Comparison of ENCODE assay signal across 1 cellular context in genomic region chr22:19776433-19777031, GRCh38.
TF ChIP-seq lines count a peak whose summit lies in the region.

No MANE protein-coding gene starts in this region.

TF ChIP-seq in K562, 482 proteins besides CTCF, POLR2A, EP300 and RAD21 (continued from another document and continues in another):
- TF ChIP-seq, protein P1, sequence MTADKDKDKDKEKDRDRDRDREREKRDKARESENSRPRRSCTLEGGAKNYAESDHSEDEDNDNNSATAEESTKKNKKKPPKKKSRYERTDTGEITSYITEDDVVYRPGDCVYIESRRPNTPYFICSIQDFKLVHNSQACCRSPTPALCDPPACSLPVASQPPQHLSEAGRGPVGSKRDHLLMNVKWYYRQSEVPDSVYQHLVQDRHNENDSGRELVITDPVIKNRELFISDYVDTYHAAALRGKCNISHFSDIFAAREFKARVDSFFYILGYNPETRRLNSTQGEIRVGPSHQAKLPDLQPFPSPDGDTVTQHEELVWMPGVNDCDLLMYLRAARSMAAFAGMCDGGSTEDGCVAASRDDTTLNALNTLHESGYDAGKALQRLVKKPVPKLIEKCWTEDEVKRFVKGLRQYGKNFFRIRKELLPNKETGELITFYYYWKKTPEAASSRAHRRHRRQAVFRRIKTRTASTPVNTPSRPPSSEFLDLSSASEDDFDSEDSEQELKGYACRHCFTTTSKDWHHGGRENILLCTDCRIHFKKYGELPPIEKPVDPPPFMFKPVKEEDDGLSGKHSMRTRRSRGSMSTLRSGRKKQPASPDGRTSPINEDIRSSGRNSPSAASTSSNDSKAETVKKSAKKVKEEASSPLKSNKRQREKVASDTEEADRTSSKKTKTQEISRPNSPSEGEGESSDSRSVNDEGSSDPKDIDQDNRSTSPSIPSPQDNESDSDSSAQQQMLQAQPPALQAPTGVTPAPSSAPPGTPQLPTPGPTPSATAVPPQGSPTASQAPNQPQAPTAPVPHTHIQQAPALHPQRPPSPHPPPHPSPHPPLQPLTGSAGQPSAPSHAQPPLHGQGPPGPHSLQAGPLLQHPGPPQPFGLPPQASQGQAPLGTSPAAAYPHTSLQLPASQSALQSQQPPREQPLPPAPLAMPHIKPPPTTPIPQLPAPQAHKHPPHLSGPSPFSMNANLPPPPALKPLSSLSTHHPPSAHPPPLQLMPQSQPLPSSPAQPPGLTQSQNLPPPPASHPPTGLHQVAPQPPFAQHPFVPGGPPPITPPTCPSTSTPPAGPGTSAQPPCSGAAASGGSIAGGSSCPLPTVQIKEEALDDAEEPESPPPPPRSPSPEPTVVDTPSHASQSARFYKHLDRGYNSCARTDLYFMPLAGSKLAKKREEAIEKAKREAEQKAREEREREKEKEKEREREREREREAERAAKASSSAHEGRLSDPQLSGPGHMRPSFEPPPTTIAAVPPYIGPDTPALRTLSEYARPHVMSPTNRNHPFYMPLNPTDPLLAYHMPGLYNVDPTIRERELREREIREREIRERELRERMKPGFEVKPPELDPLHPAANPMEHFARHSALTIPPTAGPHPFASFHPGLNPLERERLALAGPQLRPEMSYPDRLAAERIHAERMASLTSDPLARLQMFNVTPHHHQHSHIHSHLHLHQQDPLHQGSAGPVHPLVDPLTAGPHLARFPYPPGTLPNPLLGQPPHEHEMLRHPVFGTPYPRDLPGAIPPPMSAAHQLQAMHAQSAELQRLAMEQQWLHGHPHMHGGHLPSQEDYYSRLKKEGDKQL (CRISPR knock-in tag; IDR thresholded peaks at IDR 0.05; ENCODE audit: borderline replicate concordance), result no peak
- TF ChIP-seq, protein P2, sequence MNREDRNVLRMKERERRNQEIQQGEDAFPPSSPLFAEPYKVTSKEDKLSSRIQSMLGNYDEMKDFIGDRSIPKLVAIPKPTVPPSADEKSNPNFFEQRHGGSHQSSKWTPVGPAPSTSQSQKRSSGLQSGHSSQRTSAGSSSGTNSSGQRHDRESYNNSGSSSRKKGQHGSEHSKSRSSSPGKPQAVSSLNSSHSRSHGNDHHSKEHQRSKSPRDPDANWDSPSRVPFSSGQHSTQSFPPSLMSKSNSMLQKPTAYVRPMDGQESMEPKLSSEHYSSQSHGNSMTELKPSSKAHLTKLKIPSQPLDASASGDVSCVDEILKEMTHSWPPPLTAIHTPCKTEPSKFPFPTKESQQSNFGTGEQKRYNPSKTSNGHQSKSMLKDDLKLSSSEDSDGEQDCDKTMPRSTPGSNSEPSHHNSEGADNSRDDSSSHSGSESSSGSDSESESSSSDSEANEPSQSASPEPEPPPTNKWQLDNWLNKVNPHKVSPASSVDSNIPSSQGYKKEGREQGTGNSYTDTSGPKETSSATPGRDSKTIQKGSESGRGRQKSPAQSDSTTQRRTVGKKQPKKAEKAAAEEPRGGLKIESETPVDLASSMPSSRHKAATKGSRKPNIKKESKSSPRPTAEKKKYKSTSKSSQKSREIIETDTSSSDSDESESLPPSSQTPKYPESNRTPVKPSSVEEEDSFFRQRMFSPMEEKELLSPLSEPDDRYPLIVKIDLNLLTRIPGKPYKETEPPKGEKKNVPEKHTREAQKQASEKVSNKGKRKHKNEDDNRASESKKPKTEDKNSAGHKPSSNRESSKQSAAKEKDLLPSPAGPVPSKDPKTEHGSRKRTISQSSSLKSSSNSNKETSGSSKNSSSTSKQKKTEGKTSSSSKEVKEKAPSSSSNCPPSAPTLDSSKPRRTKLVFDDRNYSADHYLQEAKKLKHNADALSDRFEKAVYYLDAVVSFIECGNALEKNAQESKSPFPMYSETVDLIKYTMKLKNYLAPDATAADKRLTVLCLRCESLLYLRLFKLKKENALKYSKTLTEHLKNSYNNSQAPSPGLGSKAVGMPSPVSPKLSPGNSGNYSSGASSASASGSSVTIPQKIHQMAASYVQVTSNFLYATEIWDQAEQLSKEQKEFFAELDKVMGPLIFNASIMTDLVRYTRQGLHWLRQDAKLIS (CRISPR knock-in tag; IDR thresholded peaks at IDR 0.05), result no peak
- TF ChIP-seq EZH2 (IDR thresholded peaks at IDR 0.05; ENCODE audit: borderline replicate concordance, low read depth, low read length) (no peak), ZNF445 (CRISPR knock-in tag; IDR thresholded peaks at IDR 0.05; ENCODE audit: low read depth) (no peak), ATF2 (CRISPR knock-in tag; IDR thresholded peaks at IDR 0.05) (no peak), MYC (IDR thresholded peaks at IDR 0.05; ENCODE audit: low read depth, low read length) (peak; percentile 91), MYC (CRISPR knock-in tag; IDR thresholded peaks at IDR 0.05; ENCODE audit: borderline replicate concordance, low read depth) (peak; percentile 86; the same call in 1 of the 2 replicates), TBL1XR1 (IDR thresholded peaks at IDR 0.05; ENCODE audit: low read length in 2 of 2) (peak in 1 of 2 experiments; percentile 74; a peak in 2 of 4 replicates), BACH1 (tag; IDR thresholded peaks at IDR 0.05) (no peak), ZNF41 (CRISPR knock-in tag; conservative IDR thresholded peaks at IDR 0.05) (no peak), NR4A1 (CRISPR knock-in tag; IDR thresholded peaks at IDR 0.05) (0 out of 2 replicates have a peak, but pooled peaks have one; percentile 40), NR4A1 (tag; IDR thresholded peaks at IDR 0.05) (peak; percentile 82), JUND (IDR thresholded peaks at IDR 0.05; ENCODE audit: borderline replicate concordance, low read depth, low read length) (peak; percentile 58; the same call in 1 of the 2 replicates), JUND (tag; IDR thresholded peaks at IDR 0.05; ENCODE audit: borderline replicate concordance, low read depth, low read length) (peak; percentile 73; the same call in 1 of the 3 replicates), SMC3 (conservative IDR thresholded peaks at IDR 0.05; ENCODE audit: insufficient read depth, low read depth, low read length) (no peak), ZC3H11A (IDR thresholded peaks at IDR 0.05; ENCODE audit: low read depth, low read length) (no peak), ZNF592 (IDR thresholded peaks at IDR 0.05) (no peak), NR2C2 (CRISPR knock-in tag; IDR thresholded peaks at IDR 0.05) (no peak), NR2C2 (tag; IDR thresholded peaks at IDR 0.05) (no peak), XRCC3 (IDR thresholded peaks at IDR 0.05) (no peak), MTF1 (CRISPR knock-in tag; IDR thresholded peaks at IDR 0.05; ENCODE audit: borderline replicate concordance) (no peak), SIN3B (IDR thresholded peaks at IDR 0.05; ENCODE audit: low read depth) (no peak), BCOR (IDR thresholded peaks at IDR 0.05) (no peak), ZNF589 (CRISPR knock-in tag; IDR thresholded peaks at IDR 0.05; ENCODE audit: low read depth) (no peak), E4F1 (CRISPR knock-in tag; IDR thresholded peaks at IDR 0.05; ENCODE audit: borderline replicate concordance) (no peak), RBM25 (IDR thresholded peaks at IDR 0.05; ENCODE audit: low read depth, low read length, severe bottlenecking) (no peak), CAMTA2 (CRISPR knock-in tag; conservative IDR thresholded peaks at IDR 0.05) (0 out of 2 replicates have a peak, but pooled peaks have one; percentile 66), HDAC2 (IDR thresholded peaks at IDR 0.05) (no peak), HNRNPH1 (optimal IDR thresholded peaks at IDR 0.05; ENCODE audit: low read depth, low read length) (no peak), GTF2E2 (tag; IDR thresholded peaks at IDR 0.05) (no peak)
- TF ChIP-seq, protein P3, sequence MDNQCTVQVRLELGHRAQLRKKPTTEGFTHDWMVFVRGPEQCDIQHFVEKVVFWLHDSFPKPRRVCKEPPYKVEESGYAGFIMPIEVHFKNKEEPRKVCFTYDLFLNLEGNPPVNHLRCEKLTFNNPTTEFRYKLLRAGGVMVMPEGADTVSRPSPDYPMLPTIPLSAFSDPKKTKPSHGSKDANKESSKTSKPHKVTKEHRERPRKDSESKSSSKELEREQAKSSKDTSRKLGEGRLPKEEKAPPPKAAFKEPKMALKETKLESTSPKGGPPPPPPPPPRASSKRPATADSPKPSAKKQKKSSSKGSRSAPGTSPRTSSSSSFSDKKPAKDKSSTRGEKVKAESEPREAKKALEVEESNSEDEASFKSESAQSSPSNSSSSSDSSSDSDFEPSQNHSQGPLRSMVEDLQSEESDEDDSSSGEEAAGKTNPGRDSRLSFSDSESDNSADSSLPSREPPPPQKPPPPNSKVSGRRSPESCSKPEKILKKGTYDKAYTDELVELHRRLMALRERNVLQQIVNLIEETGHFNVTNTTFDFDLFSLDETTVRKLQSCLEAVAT (IDR thresholded peaks at IDR 0.05), result no peak
- TF ChIP-seq, protein P4, sequence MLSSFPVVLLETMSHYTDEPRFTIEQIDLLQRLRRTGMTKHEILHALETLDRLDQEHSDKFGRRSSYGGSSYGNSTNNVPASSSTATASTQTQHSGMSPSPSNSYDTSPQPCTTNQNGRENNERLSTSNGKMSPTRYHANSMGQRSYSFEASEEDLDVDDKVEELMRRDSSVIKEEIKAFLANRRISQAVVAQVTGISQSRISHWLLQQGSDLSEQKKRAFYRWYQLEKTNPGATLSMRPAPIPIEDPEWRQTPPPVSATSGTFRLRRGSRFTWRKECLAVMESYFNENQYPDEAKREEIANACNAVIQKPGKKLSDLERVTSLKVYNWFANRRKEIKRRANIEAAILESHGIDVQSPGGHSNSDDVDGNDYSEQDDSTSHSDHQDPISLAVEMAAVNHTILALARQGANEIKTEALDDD (IDR thresholded peaks at IDR 0.05), result no peak
- TF ChIP-seq, protein P5, sequence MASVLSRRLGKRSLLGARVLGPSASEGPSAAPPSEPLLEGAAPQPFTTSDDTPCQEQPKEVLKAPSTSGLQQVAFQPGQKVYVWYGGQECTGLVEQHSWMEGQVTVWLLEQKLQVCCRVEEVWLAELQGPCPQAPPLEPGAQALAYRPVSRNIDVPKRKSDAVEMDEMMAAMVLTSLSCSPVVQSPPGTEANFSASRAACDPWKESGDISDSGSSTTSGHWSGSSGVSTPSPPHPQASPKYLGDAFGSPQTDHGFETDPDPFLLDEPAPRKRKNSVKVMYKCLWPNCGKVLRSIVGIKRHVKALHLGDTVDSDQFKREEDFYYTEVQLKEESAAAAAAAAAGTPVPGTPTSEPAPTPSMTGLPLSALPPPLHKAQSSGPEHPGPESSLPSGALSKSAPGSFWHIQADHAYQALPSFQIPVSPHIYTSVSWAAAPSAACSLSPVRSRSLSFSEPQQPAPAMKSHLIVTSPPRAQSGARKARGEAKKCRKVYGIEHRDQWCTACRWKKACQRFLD (CRISPR knock-in tag; IDR thresholded peaks at IDR 0.05), result no peak
- TF ChIP-seq, protein P6, sequence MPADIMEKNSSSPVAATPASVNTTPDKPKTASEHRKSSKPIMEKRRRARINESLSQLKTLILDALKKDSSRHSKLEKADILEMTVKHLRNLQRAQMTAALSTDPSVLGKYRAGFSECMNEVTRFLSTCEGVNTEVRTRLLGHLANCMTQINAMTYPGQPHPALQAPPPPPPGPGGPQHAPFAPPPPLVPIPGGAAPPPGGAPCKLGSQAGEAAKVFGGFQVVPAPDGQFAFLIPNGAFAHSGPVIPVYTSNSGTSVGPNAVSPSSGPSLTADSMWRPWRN (IDR thresholded peaks at IDR 0.05; ENCODE audit: low read depth), result no peak
